In genomic region chr6:152946484-152946883, GRCh38 we compare ENCODE assay signal across 30 cellular contexts.
"Had no signal": no experiment of that assay in that cellular context is flagged by ENCODE, and none has a peak within 500 bp of the region (broad histone marks: within the 10 kb centered on the region; RNA-seq: fewer than 3 reads in every experiment).

No MANE protein-coding gene starts in this region.

- ATAC-seq: naive thymus-derived CD8-positive, alpha-beta T cell; natural killer cell treated with Interleukin-12 subunit alpha and Interleukin-12 subunit beta and Interleukin-15 and Interleukin-18, amount 100 ng/mL, for 72 hours; psoas muscle; right cardiac atrium; right lobe of liver; stimulated activated memory B cell treated with anti-CD40 and anti-IgM and Interleukin-4, amounts not matched to agents 10 μg/mL and 1 μg/mL and 100 μg/mL, for 72 hours; stimulated activated naive CD8-positive, alpha-beta T cell treated with anti-CD3 and anti-CD28 coated beads, Interleukin-15, amount 100 ng/mL, for 72 hours; stimulated activated naive CD8-positive, alpha-beta T cell treated with anti-CD3 and anti-CD28 coated beads, Interleukin-15, Interleukin-2, amounts not matched to agents 100 U/mL and 50 U/mL, for 24 hours; upper lobe of right lung had no signal

- H3K27me3 ChIP-seq: neural progenitor cell, ovary, right lobe of liver, sigmoid colon, testis, tibial artery, upper lobe of right lung had no signal

- H3K27ac ChIP-seq: neural progenitor cell, ovary, parathyroid adenoma, psoas muscle, right lobe of liver, sigmoid colon, suprapubic skin, testis, tibial artery, transverse colon, upper lobe of right lung, uterus had no signal

- H3K27ac Mint-ChIP-seq: naive thymus-derived CD8-positive, alpha-beta T cell; natural killer cell treated with Interleukin-12 subunit alpha and Interleukin-12 subunit beta and Interleukin-15 and Interleukin-18, amount 100 ng/mL, for 72 hours; nephron progenitor cell; neural progenitor cell; progenitor cell of endocrine pancreas; stimulated activated memory B cell treated with anti-CD40 and anti-IgM and Interleukin-4, amounts not matched to agents 10 μg/mL and 1 μg/mL and 100 μg/mL, for 72 hours; stimulated activated naive CD8-positive, alpha-beta T cell treated with anti-CD3 and anti-CD28 coated beads, Interleukin-15, amount 100 ng/mL, for 72 hours; type B pancreatic cell had no signal

- H3K4me1 ChIP-seq: neural progenitor cell, parathyroid adenoma, sigmoid colon, testis, upper lobe of right lung, uterus had no signal

- H3K79me2 ChIP-seq: parathyroid adenoma had no signal

- H3K36me3 ChIP-seq: neural progenitor cell, ovary, right lobe of liver, sigmoid colon, suprapubic skin, tibial artery, transverse colon, upper lobe of right lung, uterus had no signal

- H3K27me3 Mint-ChIP-seq: progenitor cell of endocrine pancreas had no signal

- H3K4me1 Mint-ChIP-seq: nephron progenitor cell; neural progenitor cell; stimulated activated naive CD8-positive, alpha-beta T cell treated with anti-CD3 and anti-CD28 coated beads, Interleukin-15, amount 100 ng/mL, for 72 hours had no signal

- H3K9me3 ChIP-seq: ovary, psoas muscle, right lobe of liver, sigmoid colon, suprapubic skin, testis, tibial artery, transverse colon, upper lobe of right lung, uterus had no signal

- H3K9me3 Mint-ChIP-seq: naive thymus-derived CD8-positive, alpha-beta T cell; natural killer cell treated with Interleukin-12 subunit alpha and Interleukin-12 subunit beta and Interleukin-15 and Interleukin-18, amount 100 ng/mL, for 72 hours; nephron progenitor cell; neural progenitor cell; stimulated activated memory B cell treated with anti-CD40 and anti-IgM and Interleukin-4, amounts not matched to agents 10 μg/mL and 1 μg/mL and 100 μg/mL, for 72 hours; stimulated activated naive CD8-positive, alpha-beta T cell treated with anti-CD3 and anti-CD28 coated beads, Interleukin-15, amount 100 ng/mL, for 72 hours; type B pancreatic cell had no signal

- H3K4me3 Mint-ChIP-seq: naive thymus-derived CD8-positive, alpha-beta T cell; natural killer cell treated with Interleukin-12 subunit alpha and Interleukin-12 subunit beta and Interleukin-15 and Interleukin-18, amount 100 ng/mL, for 72 hours; nephron progenitor cell; neural progenitor cell; stimulated activated memory B cell treated with anti-CD40 and anti-IgM and Interleukin-4, amounts not matched to agents 10 μg/mL and 1 μg/mL and 100 μg/mL, for 72 hours; stimulated activated naive CD8-positive, alpha-beta T cell treated with anti-CD3 and anti-CD28 coated beads, Interleukin-15, amount 100 ng/mL, for 72 hours; type B pancreatic cell had no signal

- H2AFZ ChIP-seq: neural progenitor cell, parathyroid adenoma had no signal

- H3K36me3 Mint-ChIP-seq: naive thymus-derived CD8-positive, alpha-beta T cell; natural killer cell treated with Interleukin-12 subunit alpha and Interleukin-12 subunit beta and Interleukin-15 and Interleukin-18, amount 100 ng/mL, for 72 hours; neural progenitor cell; stimulated activated memory B cell treated with anti-CD40 and anti-IgM and Interleukin-4, amounts not matched to agents 10 μg/mL and 1 μg/mL and 100 μg/mL, for 72 hours; type B pancreatic cell had no signal

- FAIRE-seq: small intestine had no signal

- H3K9ac ChIP-seq: neural progenitor cell, parathyroid adenoma had no signal

- DNase-seq: naive thymus-derived CD8-positive, alpha-beta T cell; nephron progenitor cell; occipital lobe; ovary; posterior cingulate gyrus; psoas muscle; right cardiac atrium; right lobe of liver; sigmoid colon; small intestine; stimulated activated CD4-positive, alpha-beta T cell treated with anti-CD3 and anti-CD28 coated beads, Interleukin-1b, Interleukin-23, amount 100 ng/mL, for 48 hours; stimulated activated CD4-positive, alpha-beta T cell treated with anti-CD3 and anti-CD28 coated beads, Interleukin-4, amount 100 ng/mL, for 1 hour; stimulated activated CD4-positive, alpha-beta T cell treated with anti-CD3 and anti-CD28 coated beads, Interleukin-4, amount 100 ng/mL, for 4 hours; stimulated activated CD8-positive, alpha-beta memory T cell treated with anti-CD3 and anti-CD28 coated beads, Interleukin-4, amount 100 ng/mL, for 48 hours; stimulated activated naive CD4-positive, alpha-beta T cell; stimulated activated naive CD8-positive, alpha-beta T cell treated with anti-CD3 and anti-CD28 coated beads, Interleukin-15, amount 100 ng/mL, for 72 hours; stimulated activated naive CD8-positive, alpha-beta T cell treated with anti-CD3 and anti-CD28 coated beads, Interleukin-15, Interleukin-2, amounts not matched to agents 100 U/mL and 50 U/mL, for 24 hours; substantia nigra; testis; tibial artery; transverse colon; upper lobe of right lung; uterus had no signal

- H3K4me2 ChIP-seq: neural progenitor cell had no signal

- H3K4me3 ChIP-seq: neural progenitor cell, ovary, psoas muscle, right lobe of liver, sigmoid colon, suprapubic skin, testis, tibial artery, transverse colon, upper lobe of right lung, uterus had no signal
